24 cellular contexts compared by ENCODE assay signal in genomic region chr10:117720931-117721826, GRCh38.
A peak's percentile ranks its signal among the peaks of the same experiment; 100 is the strongest.
DNase-seq lines count a peak whose midpoint lies in the region; ATAC-seq and TF ChIP-seq lines count a peak whose summit lies in the region.
"Had no signal": no experiment of that assay in that cellular context is flagged by ENCODE, and none has a peak within 500 bp of the region (broad histone marks: within the 10 kb centered on the region; RNA-seq: fewer than 3 reads in every experiment).

No MANE protein-coding gene starts in this region.

- H3K4me3 ChIP-seq in NT2/D1 (ENCODE audit: insufficient read length, low read depth), result peak overlapping the region; percentile 40
- H3K4me3 ChIP-seq in neural progenitor cell, result no peak overlapping the region
- H3K4me3 ChIP-seq: gastroesophageal sphincter, spleen had no signal

- peaks cover 9% of the 10 kb centered on the region for H3K27me3 Mint-ChIP-seq in neural progenitor cell (ENCODE audit: insufficient read depth, low read depth)

- ATAC-seq in HG03159 (IDR thresholded peaks at IDR 0.05; ENCODE audit: unreplicated experiment), result no peak
- ATAC-seq: gastroesophageal sphincter; stimulated activated effector memory CD8-positive, alpha-beta T cell treated with anti-CD3 and anti-CD28 coated beads, Interleukin-12 subunit alpha, Interleukin-12 subunit beta, amount 100 ng/mL, for 72 hours had no signal

- peak overlapping the region; percentile 59 for H3K4me2 ChIP-seq in neural progenitor cell

- H3F3A ChIP-seq in neural progenitor cell (ENCODE audit: low read depth), result no peaks in the 10 kb centered on the region

- DNase-seq in NT2/D1 (ENCODE audit: low read depth, low spot score), result peak; percentile 38
- DNase-seq in iPS DF 19.7 (ENCODE audit: low read depth, low spot score), result peak; percentile 57
- peak; percentile 78 for DNase-seq in neural progenitor cell (ENCODE audit: low spot score)
- no peak for DNase-seq in NCI-H510A treated with DMSO at 0.1 percent for 48 hours (lab: John Stamatoyannopoulos, UW)
- DNase-seq in COLO829 (ENCODE audit: low spot score), result no peak
- DNase-seq in cerebellar cortex (ENCODE audit: low spot score), result no peak
- DNase-seq: activated CD4-positive, alpha-beta T cell treated with anti-CD3 and anti-CD28 coated beads, Interleukin-2, amount 50 U/mL, for 1 hour; aorta; CD4-positive, CD25-positive, alpha-beta regulatory T cell; DMS53; hypothalamus; kidney glomerular epithelial cell; NCI-H1092; NCI-H1930; NCI-H226; NCI-H774; occipital lobe; spleen; stimulated activated CD4-positive, alpha-beta T cell treated with anti-CD3 and anti-CD28 coated beads, Interleukin-2, amount 100 ng/mL, for 48 hours; WERI-Rb-1 had no signal

- peak overlapping the region; percentile 74 for H3K9ac ChIP-seq in NT2/D1 (ENCODE audit: insufficient read length, low read depth)
- H3K9ac ChIP-seq in neural progenitor cell, result no peak overlapping the region

- peaks cover 10% of the 10 kb centered on the region for H3K4me1 ChIP-seq in NT2/D1 (ENCODE audit: insufficient read depth, insufficient read length)
- peaks cover 22% of the 10 kb centered on the region for H3K4me1 ChIP-seq in neural progenitor cell
- H3K4me1 ChIP-seq: gastroesophageal sphincter, spleen had no signal

- peaks cover 2% of the 10 kb centered on the region for H3K9me3 Mint-ChIP-seq in neural progenitor cell
- H3K9me3 Mint-ChIP-seq: CD4-positive, CD25-positive, alpha-beta regulatory T cell; stimulated activated effector memory CD8-positive, alpha-beta T cell treated with anti-CD3 and anti-CD28 coated beads, Interleukin-12 subunit alpha, Interleukin-12 subunit beta, amount 100 ng/mL, for 72 hours had no signal

- no peaks in the 10 kb centered on the region; the same call in 1 of the 2 replicates for H3K9me3 ChIP-seq in NT2/D1 (ENCODE audit: insufficient read depth, low read length)
- no peaks in the 10 kb centered on the region for H3K9me3 ChIP-seq in neural progenitor cell (ENCODE audit: low read depth)

- peak overlapping the region; percentile 59 for H3K4me3 Mint-ChIP-seq in neural progenitor cell
- H3K4me3 Mint-ChIP-seq: activated naive CD8-positive, alpha-beta T cell; stimulated activated effector memory CD8-positive, alpha-beta T cell treated with anti-CD3 and anti-CD28 coated beads, Interleukin-12 subunit alpha, Interleukin-12 subunit beta, amount 100 ng/mL, for 72 hours had no signal

- no peaks in the 10 kb centered on the region for H3K36me3 Mint-ChIP-seq in neural progenitor cell
- H3K36me3 Mint-ChIP-seq: activated naive CD8-positive, alpha-beta T cell; CD4-positive, CD25-positive, alpha-beta regulatory T cell; stimulated activated effector memory CD8-positive, alpha-beta T cell treated with anti-CD3 and anti-CD28 coated beads, Interleukin-12 subunit alpha, Interleukin-12 subunit beta, amount 100 ng/mL, for 72 hours had no signal

- no peaks in the 10 kb centered on the region for H3K79me2 ChIP-seq in neural progenitor cell (ENCODE audit: low read depth)

- peak overlapping the region; percentile 79 for H2AFZ ChIP-seq in neural progenitor cell (replicated peaks)

- H3K27ac Mint-ChIP-seq in neural progenitor cell, result peak overlapping the region; percentile 72
- H3K27ac Mint-ChIP-seq: activated naive CD8-positive, alpha-beta T cell; CD4-positive, CD25-positive, alpha-beta regulatory T cell; stimulated activated effector memory CD8-positive, alpha-beta T cell treated with anti-CD3 and anti-CD28 coated beads, Interleukin-12 subunit alpha, Interleukin-12 subunit beta, amount 100 ng/mL, for 72 hours had no signal

- no peak for TF ChIP-seq CTCF in neural progenitor cell (IDR thresholded peaks at IDR 0.05)

- no peaks in the 10 kb centered on the region for H3K27me3 ChIP-seq in NT2/D1 (ENCODE audit: insufficient read depth, insufficient read length)
- no peaks in the 10 kb centered on the region for H3K27me3 ChIP-seq in neural progenitor cell

- H3K27ac ChIP-seq in neural progenitor cell, result no peak overlapping the region
- H3K27ac ChIP-seq: gastroesophageal sphincter, spleen, WERI-Rb-1 had no signal

- H3K36me3 ChIP-seq in NT2/D1 (ENCODE audit: insufficient read depth, insufficient read length, low read length) (no peaks in the 10 kb centered on the region), neural progenitor cell (no peaks in the 10 kb centered on the region)
- H3K36me3 ChIP-seq: gastroesophageal sphincter, spleen, WERI-Rb-1 had no signal

- no peaks in the 10 kb centered on the region for H4K20me1 ChIP-seq in neural progenitor cell (ENCODE audit: low read depth)

- H3K4me1 Mint-ChIP-seq in neural progenitor cell, result peaks cover 53% of the 10 kb centered on the region
- H3K4me1 Mint-ChIP-seq: CD4-positive, CD25-positive, alpha-beta regulatory T cell; stimulated activated effector memory CD8-positive, alpha-beta T cell treated with anti-CD3 and anti-CD28 coated beads, Interleukin-12 subunit alpha, Interleukin-12 subunit beta, amount 100 ng/mL, for 72 hours had no signal

Comparison
In these comparisons a context has a peak if more than half of its experiments do, and no peak if none do; other contexts are left out.
1. DNase-seq: peak in NT2/D1 (single experiment), iPS DF 19.7 (single experiment) and neural progenitor cell (single experiment); none in NCI-H510A treated with DMSO at 0.1 percent for 48 hours (single experiment), COLO829 (single experiment) and cerebellar cortex (single experiment).